27 cellular contexts compared by ENCODE assay signal in the genomic region with DNA sequence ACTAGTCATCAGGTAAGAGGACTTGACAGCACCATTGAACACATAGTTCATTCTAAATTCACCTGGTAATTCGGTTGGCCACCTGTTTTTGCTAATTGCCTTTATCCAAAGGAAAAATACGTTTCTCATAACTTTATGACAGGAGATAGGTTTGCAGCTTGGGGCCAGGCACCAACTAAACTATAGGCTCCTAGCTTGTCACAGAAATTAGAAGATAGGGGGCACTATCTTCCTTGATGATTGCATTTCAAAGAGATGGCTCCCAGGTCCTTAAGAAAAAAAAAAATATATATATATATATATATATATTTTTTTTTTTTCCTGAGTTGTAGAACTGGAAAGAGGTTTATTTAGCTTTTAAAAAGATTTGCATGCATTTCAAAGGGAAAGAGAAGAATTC.
DNase-seq lines count a peak whose midpoint lies in the region; ATAC-seq and TF ChIP-seq lines count a peak whose summit lies in the region.
"Had no signal": no experiment of that assay in that cellular context is flagged by ENCODE, and none has a peak within 500 bp of the region (broad histone marks: within the 10 kb centered on the region; RNA-seq: fewer than 3 reads in every experiment).

No MANE protein-coding gene starts in this region.

- no peaks in the 10 kb centered on the region for H3K36me3 Mint-ChIP-seq in WTC11
- H3K36me3 Mint-ChIP-seq: activated CD4-positive, alpha-beta memory T cell treated with anti-CD3 and anti-CD28 coated beads for 36 hours; activated naive CD4-positive, alpha-beta T cell treated with anti-CD3 and anti-CD28 coated beads, Interleukin-2, amount 50 U/mL, for 72 hours; CD4-positive, CD25-positive, alpha-beta regulatory T cell had no signal

- H3K9me3 Mint-ChIP-seq in WTC11, result no peaks in the 10 kb centered on the region
- H3K9me3 Mint-ChIP-seq: activated naive CD4-positive, alpha-beta T cell treated with anti-CD3 and anti-CD28 coated beads, Interleukin-2, amount 50 U/mL, for 72 hours; activated T-helper 17 cell treated with anti-CD3 and anti-CD28 coated beads, Interleukin-2, amount 50 U/mL, for 72 hours; T-helper 2 cell treated with Interferon-gamma antibody and Interleukin-4, amounts not matched to agents 5 μg/mL and 100 μg/mL, for 36 hours had no signal

- TF ChIP-seq RAD21 in IMR-90 (IDR thresholded peaks at IDR 0.05; ENCODE audit: low read length), result no peak

- no peak overlapping the region for H3K14ac ChIP-seq in IMR-90 (replicated peaks; ENCODE audit: low read depth, low read length)

- dilution Hi-C loops in IMR-90 (cut with HindIII; ENCODE audit: low sequenced_read_pairs, unreplicated experiment), result no loop called here

- no peak overlapping the region for H3K18ac ChIP-seq in IMR-90 (ENCODE audit: low read depth, low read length)

- H3K4me3 ChIP-seq in IMR-90 (ENCODE audit: insufficient read depth, low read depth, low read length), result no peak overlapping the region
- H3K4me3 ChIP-seq: prostate gland, tibial artery had no signal

- H2AK5ac ChIP-seq in IMR-90 (ENCODE audit: low read depth, low read length), result no peak overlapping the region

- no peak overlapping the region for H2BK15ac ChIP-seq in IMR-90 (ENCODE audit: low read depth, low read length)

- H3K9me3 ChIP-seq in IMR-90 (ENCODE audit: control insufficient read depth, insufficient read depth, low read length), result no peaks in the 10 kb centered on the region
- H3K9me3 ChIP-seq: neutrophil, prostate gland, tibial artery had no signal

- no peak overlapping the region for H4K8ac ChIP-seq in IMR-90 (ENCODE audit: low read depth in 2 of 2, low read length in 2 of 2)

- no peak overlapping the region for H3K4me2 ChIP-seq in IMR-90 (ENCODE audit: low read depth, low read length)

- H2AFZ ChIP-seq in IMR-90 (replicated peaks; ENCODE audit: low read length, poor library complexity), result no peak overlapping the region

- H2BK20ac ChIP-seq in IMR-90 (ENCODE audit: low read depth, low read length), result peak overlapping the region; percentile 59; the same call in 1 of the 2 replicates

- H3K4ac ChIP-seq in IMR-90 (ENCODE audit: low read depth, low read length), result no peak overlapping the region

- ATAC-seq in IMR-90 (ENCODE audit: low read depth) (no peak), WTC11 (peak; percentile 38; the same call in 1 of the 2 replicates), left lobe of liver (peak; percentile 34), Right ventricle myocardium inferior (no peak)
- ATAC-seq: activated CD4-positive, CD25-positive, alpha-beta regulatory T cell treated with anti-CD3 and anti-CD28 coated beads, Interleukin-2, amount 50 U/mL, for 24 hours; activated naive CD4-positive, alpha-beta T cell treated with anti-CD3 and anti-CD28 coated beads, Interleukin-2, amount 50 U/mL, for 72 hours; activated T-helper 17 cell treated with anti-CD3 and anti-CD28 coated beads, Interleukin-2, amount 50 U/mL, for 72 hours; stimulated activated naive CD8-positive, alpha-beta T cell treated with anti-CD3 and anti-CD28 coated beads, Interleukin-15, amount 100 ng/mL, for 72 hours had no signal

- H3K27me3 ChIP-seq in IMR-90 (ENCODE audit: control insufficient read depth, insufficient read depth, low read length), result no peaks in the 10 kb centered on the region
- H3K27me3 ChIP-seq: neutrophil, tibial artery had no signal

- H3K27ac ChIP-seq in IMR-90 (ENCODE audit: insufficient read depth, low read length), result no peak overlapping the region
- H3K27ac ChIP-seq: neutrophil, prostate gland, tibial artery had no signal

- no peaks in the 10 kb centered on the region for H3K27me3 Mint-ChIP-seq in WTC11 (ENCODE audit: low read depth)
- H3K27me3 Mint-ChIP-seq: activated CD4-positive, alpha-beta memory T cell treated with anti-CD3 and anti-CD28 coated beads for 36 hours; activated T-helper 17 cell treated with anti-CD3 and anti-CD28 coated beads, Interleukin-2, amount 50 U/mL, for 72 hours; CD4-positive, CD25-positive, alpha-beta regulatory T cell; stimulated activated naive CD8-positive, alpha-beta T cell treated with anti-CD3 and anti-CD28 coated beads, Interleukin-15, amount 100 ng/mL, for 72 hours had no signal

- CTCF ChIA-PET in IMR-90 (lab: Yijun Ruan, JAX), result interaction anchor here (0.7 kb wide), 1 partner anchor 10 kb away, joined by 3 read pairs; no protein-coding TSS in a partner anchor
- CTCF ChIA-PET in WTC11 (lab: Charles Lee), result interaction anchor here (0.6 to 1.0 kb wide), 17 partner anchors 9 to 1769 kb away, joined by 3 to 8 read pairs (median 3); no protein-coding TSS in a partner anchor

- 0 out of 2 replicates have a peak overlapping the region, but pooled peaks have one; percentile 4 for H2BK120ac ChIP-seq in IMR-90 (ENCODE audit: low read depth, low read length)

- peaks cover 2% of the 10 kb centered on the region; the same call in 1 of the 2 replicates for H3K4me1 ChIP-seq in IMR-90 (ENCODE audit: control insufficient read depth, insufficient read depth, low read length)
- H3K4me1 ChIP-seq: prostate gland, tibial artery had no signal

- no peaks in the 10 kb centered on the region for H4K20me1 ChIP-seq in IMR-90 (ENCODE audit: insufficient read depth, low read length)

- no peak overlapping the region for H3K56ac ChIP-seq in IMR-90 (ENCODE audit: extremely low read depth, insufficient read depth, low read length)

- peak; percentile 43 for TF ChIP-seq CTCF in GM10266 (IDR thresholded peaks at IDR 0.05; ENCODE audit: control insufficient read depth, insufficient read depth, low read depth, missing control alignments)
- no peak for TF ChIP-seq CTCF in IMR-90 (conservative IDR thresholded peaks at IDR 0.05; ENCODE audit: low read depth, low read length)
- TF ChIP-seq CTCF in WTC11 (IDR thresholded peaks at IDR 0.05), result no peak

- no peak for TF ChIP-seq POLR2A in IMR-90 (IDR thresholded peaks at IDR 0.05; ENCODE audit: low read depth, low read length)

- no peak overlapping the region for H2BK5ac ChIP-seq in IMR-90 (ENCODE audit: low read depth, low read length, poor library complexity, severe bottlenecking)

- no peaks in the 10 kb centered on the region for H3K79me1 ChIP-seq in IMR-90 (ENCODE audit: low read depth in 1 of 2, low read length in 2 of 2)

- H3K9ac ChIP-seq in IMR-90 (ENCODE audit: low read depth, low read length), result no peak overlapping the region

- H3K23ac ChIP-seq in IMR-90 (ENCODE audit: low read depth, low read length), result no peak overlapping the region

- peaks cover 6% of the 10 kb centered on the region for H3K4me1 Mint-ChIP-seq in WTC11
- H3K4me1 Mint-ChIP-seq: activated T-helper 17 cell treated with anti-CD3 and anti-CD28 coated beads, Interleukin-2, amount 50 U/mL, for 72 hours; CD4-positive, CD25-positive, alpha-beta regulatory T cell; stimulated activated naive CD8-positive, alpha-beta T cell treated with anti-CD3 and anti-CD28 coated beads, Interleukin-15, amount 100 ng/mL, for 72 hours had no signal

- POLR2A ChIA-PET in IMR-90 (lab: Charles Lee; ENCODE audit: unreplicated experiment), result no interaction called here
- POLR2A ChIA-PET in WTC11 (lab: Charles Lee), result no interaction called here

- no peak overlapping the region for H2AK9ac ChIP-seq in IMR-90 (replicated peaks; ENCODE audit: low read depth, low read length, poor library complexity)

- no CpG with 5 or more reads among the region's 2 CpGs for WGBS in IMR-90 (ENCODE audit: extremely low coverage in 2 of 2, insufficient read length in 1 of 2), 2 experiments

- no peaks in the 10 kb centered on the region for H3K9me1 ChIP-seq in IMR-90 (ENCODE audit: insufficient read depth, low read length)

- BruUV-seq in IMR-90 (replicated peaks; lab: Mats Ljungman, UMichigan), result no TSS peak

- no peak overlapping the region for H4K91ac ChIP-seq in IMR-90 (ENCODE audit: insufficient read depth, low read depth, low read length)

- intact Hi-C loops in IMR-90 (cut with micrococcal nuclease), result no loop called here
- intact Hi-C loops in Right ventricle myocardium inferior (cut with DNase I), result no loop called here

- peak overlapping the region; percentile 69; the same call in 1 of the 2 replicates for H4K5ac ChIP-seq in IMR-90 (ENCODE audit: low read depth, low read length)

- in situ Hi-C loops in IMR-90 (cut with MboI; ENCODE audit: low sequenced_read_pairs), result no loop called here

- no peak overlapping the region for H3K4me3 Mint-ChIP-seq in WTC11
- H3K4me3 Mint-ChIP-seq: activated CD4-positive, alpha-beta memory T cell treated with anti-CD3 and anti-CD28 coated beads for 36 hours; activated T-helper 17 cell treated with anti-CD3 and anti-CD28 coated beads, Interleukin-2, amount 50 U/mL, for 72 hours; CD4-positive, CD25-positive, alpha-beta regulatory T cell; stimulated activated naive CD8-positive, alpha-beta T cell treated with anti-CD3 and anti-CD28 coated beads, Interleukin-15, amount 100 ng/mL, for 72 hours; T-helper 2 cell treated with Interferon-gamma antibody and Interleukin-4, amounts not matched to agents 5 μg/mL and 100 μg/mL, for 36 hours had no signal

- H3K27ac Mint-ChIP-seq in WTC11, result no peak overlapping the region
- H3K27ac Mint-ChIP-seq: activated CD4-positive, alpha-beta memory T cell treated with anti-CD3 and anti-CD28 coated beads for 36 hours; activated naive CD4-positive, alpha-beta T cell treated with anti-CD3 and anti-CD28 coated beads, Interleukin-2, amount 50 U/mL, for 72 hours; activated T-helper 17 cell treated with anti-CD3 and anti-CD28 coated beads, Interleukin-2, amount 50 U/mL, for 72 hours; CD4-positive, CD25-positive, alpha-beta regulatory T cell; stimulated activated naive CD8-positive, alpha-beta T cell treated with anti-CD3 and anti-CD28 coated beads, Interleukin-15, amount 100 ng/mL, for 72 hours; T-helper 2 cell treated with Interferon-gamma antibody and Interleukin-4, amounts not matched to agents 5 μg/mL and 100 μg/mL, for 36 hours had no signal

- H3K36me3 ChIP-seq in IMR-90 (ENCODE audit: control insufficient read depth, insufficient read depth, low read length), result no peaks in the 10 kb centered on the region
- H3K36me3 ChIP-seq: neutrophil, prostate gland, tibial artery had no signal

- peak; percentile 14 for DNase-seq in GM10266 (ENCODE audit: extremely low spot score)
- no peak for DNase-seq in IMR-90
- DNase-seq in WTC11 (ENCODE audit: low spot score), result no peak
- DNase-seq in left lobe of liver (ENCODE audit: low spot score), result no peak
- DNase-seq in Right ventricle myocardium inferior (ENCODE audit: missing footprints), result no peak
- DNase-seq in activated CD4-positive, CD25-positive, alpha-beta regulatory T cell (lab: John Stamatoyannopoulos, UW), result no peak
- DNase-seq in NCI-H524 (lab: John Stamatoyannopoulos, UW), result no peak
- no peak for DNase-seq in COR-L47 (lab: John Stamatoyannopoulos, UW)
- DNase-seq: activated CD4-positive, alpha-beta memory T cell treated with anti-CD3 and anti-CD28 coated beads for 36 hours; activated CD8-positive, alpha-beta memory T cell treated with anti-CD3 and anti-CD28 coated beads, Interleukin-2, amount 50 U/mL, for 48 hours; anterior cingulate cortex; CD4-positive, CD25-positive, alpha-beta regulatory T cell; DMS153; KBM-7; kidney glomerular epithelial cell; mammary epithelial cell; NCI-H1694 treated with DMSO at 0.1 percent for 48 hours; NCI-H2171 treated with DMSO at 0.1 percent for 48 hours; stimulated activated CD4-positive, alpha-beta T cell treated with anti-CD3 and anti-CD28 coated beads, Interleukin-15, amount 100 ng/mL, for 24 hours; stimulated activated naive CD8-positive, alpha-beta T cell treated with anti-CD3 and anti-CD28 coated beads, Interleukin-15, amount 100 ng/mL, for 72 hours; tibial artery had no signal

TF ChIP-seq in WTC11, 78 proteins besides CTCF, POLR2A, EP300 and RAD21 (continues in another document):
- no peak for TF ChIP-seq PRRX2 (CRISPR knock-in tag; IDR thresholded peaks at IDR 0.05)

Comparison
In these comparisons a context has a peak if more than half of its experiments do, and no peak if none do; other contexts are left out.
1. ATAC-seq: peak in WTC11 (single experiment) and left lobe of liver (single experiment); none in IMR-90 (single experiment) and Right ventricle myocardium inferior (single experiment).